Comparison of ENCODE assay signal across 8 cellular contexts in genomic region chr1:200739499-200740290, GRCh38. TPM values are rescaled to one million over a fixed set of nuclear protein-coding genes. Genes with fewer than 3 reads are reported as not detected.
DNase-seq lines count a peak whose midpoint lies in the region; ATAC-seq, FAIRE-seq and TF ChIP-seq lines count a peak whose summit lies in the region.

No MANE protein-coding gene starts in this region.

- H3K4me3 ChIP-seq in BE2C (ENCODE audit: low read depth, low read length), result peak overlapping the region; percentile 95
- peak overlapping the region; percentile 90 for H3K4me3 ChIP-seq in cardiac muscle cell
- H3K4me3 ChIP-seq in parathyroid adenoma (ENCODE audit: low read depth, low read length), result peak overlapping the region; percentile 91

- H3K4me1 ChIP-seq in BE2C (peaks cover 12% of the 10 kb centered on the region), cardiac muscle cell (ENCODE audit: low read depth) (peaks cover 27% of the 10 kb centered on the region), parathyroid adenoma (no peaks in the 10 kb centered on the region)

- H3K27ac ChIP-seq in cardiac muscle cell (peak overlapping the region; percentile 97), parathyroid adenoma (peak overlapping the region; percentile 93)

- intact Hi-C loops in activated T-helper 1 cell treated with anti-CD3 and anti-CD28 coated beads, Interleukin-12 subunit alpha, Interleukin-12 subunit beta, Interleukin-2, Interleukin-4 antibody, amounts not matched to agents 30 ng/mL and 10 ng/mL and 1 ng/mL, durations not matched to agents 14 hours and 24 hours and 36 hours (cut with micrococcal nuclease), result loop anchor here (1.0 to 5.0 kb wide), 3 partner anchors 63 to 111 kb away; no protein-coding TSS in a partner anchor

- H3K27me3 Mint-ChIP-seq in activated T-helper 1 cell treated with anti-CD3 and anti-CD28 coated beads, Interleukin-12 subunit alpha, Interleukin-12 subunit beta, Interleukin-2, Interleukin-4 antibody, amounts not matched to agents 30 ng/mL and 10 ng/mL and 1 ng/mL, durations not matched to agents 14 hours and 24 hours and 36 hours (ENCODE audit: insufficient read depth), result peaks cover 43% of the 10 kb centered on the region

- H3K36me3 ChIP-seq in BE2C (peaks cover 9% of the 10 kb centered on the region; the same call in 1 of the 2 replicates), cardiac muscle cell (no peaks in the 10 kb centered on the region), parathyroid adenoma (ENCODE audit: control insufficient read depth, insufficient read depth, low read length) (no peaks in the 10 kb centered on the region)

- peak; percentile 45 for FAIRE-seq in GM19239 (lab: Jason Lieb, UNC)

- H3K4me3 Mint-ChIP-seq in activated T-helper 1 cell treated with anti-CD3 and anti-CD28 coated beads, Interleukin-12 subunit alpha, Interleukin-12 subunit beta, Interleukin-2, Interleukin-4 antibody, amounts not matched to agents 30 ng/mL and 10 ng/mL and 1 ng/mL, durations not matched to agents 14 hours and 24 hours and 36 hours, result peak overlapping the region; percentile 91

- no peaks in the 10 kb centered on the region for H3K36me3 Mint-ChIP-seq in activated T-helper 1 cell treated with anti-CD3 and anti-CD28 coated beads, Interleukin-12 subunit alpha, Interleukin-12 subunit beta, Interleukin-2, Interleukin-4 antibody, amounts not matched to agents 30 ng/mL and 10 ng/mL and 1 ng/mL, durations not matched to agents 14 hours and 24 hours and 36 hours (ENCODE audit: low read depth)

- H3K79me2 ChIP-seq in parathyroid adenoma, result peaks cover 12% of the 10 kb centered on the region

- DNase-seq in BE2C, result no peak
- no peak for DNase-seq in GM19239 (ENCODE audit: insufficient read length, low spot score)
- DNase-seq in activated T-helper 1 cell treated with anti-CD3 and anti-CD28 coated beads, Interleukin-12 subunit alpha, Interleukin-12 subunit beta, Interleukin-2, Interleukin-4 antibody, amounts not matched to agents 30 ng/mL and 10 ng/mL and 1 ng/mL, durations not matched to agents 14 hours and 24 hours and 36 hours (ENCODE audit: low spot score), result no peak
- peak; percentile 33 to 77 for DNase-seq in cardiac muscle cell (ENCODE audit: low read depth in 1 of 2, low spot score in 1 of 2)
- no peak for DNase-seq in NCI-H526 treated with DMSO at 0.1 percent for 48 hours (lab: John Stamatoyannopoulos, UW)
- DNase-seq in MV-4-11 (lab: John Stamatoyannopoulos, UW), result no peak

- H3K4me2 ChIP-seq in parathyroid adenoma (ENCODE audit: low read length), result peak overlapping the region; percentile 73

- H3K27me3 ChIP-seq in BE2C, result no peaks in the 10 kb centered on the region
- no peaks in the 10 kb centered on the region for H3K27me3 ChIP-seq in cardiac muscle cell
- H3K27me3 ChIP-seq in parathyroid adenoma (ENCODE audit: control insufficient read depth, insufficient read depth, low read length), result no peaks in the 10 kb centered on the region

- H3K4me1 Mint-ChIP-seq in activated T-helper 1 cell treated with anti-CD3 and anti-CD28 coated beads, Interleukin-12 subunit alpha, Interleukin-12 subunit beta, Interleukin-2, Interleukin-4 antibody, amounts not matched to agents 30 ng/mL and 10 ng/mL and 1 ng/mL, durations not matched to agents 14 hours and 24 hours and 36 hours (ENCODE audit: low read depth), result peaks cover 30% of the 10 kb centered on the region

- H3K9me3 ChIP-seq in BE2C, result no peaks in the 10 kb centered on the region
- no peaks in the 10 kb centered on the region for H3K9me3 ChIP-seq in cardiac muscle cell (ENCODE audit: low read depth)
- no peaks in the 10 kb centered on the region for H3K9me3 ChIP-seq in parathyroid adenoma (ENCODE audit: control insufficient read depth, low read length)

- TF ChIP-seq CTCF in BE2C (IDR thresholded peaks at IDR 0.05; ENCODE audit: low read depth, low read length) (no peak), cardiac muscle cell (IDR thresholded peaks at IDR 0.05; ENCODE audit: low read depth, low read length) (no peak), parathyroid adenoma (IDR thresholded peaks at IDR 0.05) (no peak)

- ATAC-seq in HG03442 (IDR thresholded peaks at IDR 0.05; ENCODE audit: unreplicated experiment), result peak; percentile 42

- no peak overlapping the region for H3K27ac Mint-ChIP-seq in activated T-helper 1 cell treated with anti-CD3 and anti-CD28 coated beads, Interleukin-12 subunit alpha, Interleukin-12 subunit beta, Interleukin-2, Interleukin-4 antibody, amounts not matched to agents 30 ng/mL and 10 ng/mL and 1 ng/mL, durations not matched to agents 14 hours and 24 hours and 36 hours

- H3K9me3 Mint-ChIP-seq in activated T-helper 1 cell treated with anti-CD3 and anti-CD28 coated beads, Interleukin-12 subunit alpha, Interleukin-12 subunit beta, Interleukin-2, Interleukin-4 antibody, amounts not matched to agents 30 ng/mL and 10 ng/mL and 1 ng/mL, durations not matched to agents 14 hours and 24 hours and 36 hours, result no peaks in the 10 kb centered on the region

- H2AFZ ChIP-seq in parathyroid adenoma, result peak overlapping the region; percentile 95

- H3K9ac ChIP-seq in parathyroid adenoma, result no peak overlapping the region

RNA-seq across cellular contexts. Expression of gene CAMSAP2, which starts 1.0 kb away (rescaled TPM):
- 27.5 TPM for polyA plus RNA-seq in BE2C (2012; ENCODE audit: insufficient read depth, insufficient read length, low read depth)
- total RNA-seq in activated T-helper 1 cell treated with anti-CD3 and anti-CD28 coated beads, Interleukin-12 subunit alpha, Interleukin-12 subunit beta, Interleukin-2, Interleukin-4 antibody, amounts not matched to agents 30 ng/mL and 10 ng/mL and 1 ng/mL, durations not matched to agents 14 hours and 24 hours and 36 hours, result 0.83 and 1.3 TPM in 2 replicates
- total RNA-seq in cardiac muscle cell, result 16.7 and 22.8 TPM in 2 replicates
- polyA plus RNA-seq in cardiac muscle cell, result 12.6 and 13.6 TPM in 2 replicates

Comparison
In these comparisons a context has a peak if more than half of its experiments do, and no peak if none do; other contexts are left out.
1. DNase-seq: peak in cardiac muscle cell (2 of 2); none in BE2C (single experiment), GM19239 (single experiment), activated T-helper 1 cell treated with anti-CD3 and anti-CD28 coated beads, Interleukin-12 subunit alpha, Interleukin-12 subunit beta, Interleukin-2, Interleukin-4 antibody, amounts not matched to agents 30 ng/mL and 10 ng/mL and 1 ng/mL, durations not matched to agents 14 hours and 24 hours and 36 hours (single experiment), NCI-H526 treated with DMSO at 0.1 percent for 48 hours (single experiment) and MV-4-11 (single experiment).
2. Peak in every context shown above with its lines, with median percentiles within 50 percentile points of each other: H3K4me3 ChIP-seq.